Comparison of ENCODE assay signal across 8 cellular contexts in the genomic region with DNA sequence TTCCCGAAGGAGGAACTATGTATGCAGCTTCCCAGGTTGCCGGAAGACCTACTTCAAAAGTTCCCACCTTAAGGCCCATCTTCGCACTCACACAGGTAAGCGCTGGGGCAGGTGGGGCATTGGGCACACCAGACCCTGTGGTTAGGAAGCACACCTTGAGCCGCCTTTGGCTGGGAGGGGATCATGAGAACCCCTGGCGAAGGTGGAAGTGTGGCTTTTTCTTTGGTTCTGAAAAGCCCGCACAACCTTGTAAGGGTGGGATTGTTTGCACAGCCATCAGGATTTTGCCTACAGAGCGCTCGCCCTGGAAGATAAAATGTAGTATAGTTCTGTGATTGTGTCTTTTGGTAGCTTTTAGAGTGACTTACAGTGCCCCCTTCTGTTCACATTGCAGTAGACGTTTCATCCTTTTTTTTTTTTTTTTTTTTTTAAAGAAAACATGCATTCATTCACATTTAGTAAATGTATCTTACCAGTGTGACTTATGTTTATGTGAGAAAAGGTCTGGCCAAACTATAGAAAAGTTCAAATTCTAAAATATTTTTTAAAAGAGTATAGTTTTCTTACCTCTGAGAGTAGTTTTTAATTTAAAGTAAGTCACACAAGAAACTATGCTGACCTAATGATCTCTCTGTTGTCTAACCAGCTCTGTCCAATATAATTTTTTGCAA.
A peak's percentile ranks its signal among the peaks of the same experiment; 100 is the strongest.
DNase-seq lines count a peak whose midpoint lies in the region; ATAC-seq and TF ChIP-seq lines count a peak whose summit lies in the region.

No MANE protein-coding gene starts in this region.

- ATAC-seq in HG03025 (IDR thresholded peaks at IDR 0.05; ENCODE audit: low FRiP score, unreplicated experiment) (no peak), HG03439 (IDR thresholded peaks at IDR 0.05; ENCODE audit: unreplicated experiment) (no peak)

- H3K9me3 ChIP-seq in SU-DHL-6 (ENCODE audit: insufficient read depth, low read length) = no peaks in the 10 kb centered on the region

- H2AFZ ChIP-seq in SU-DHL-6 (ENCODE audit: low read depth, low read length, severe bottlenecking) = no peak overlapping the region

- no peaks in the 10 kb centered on the region for H3K36me3 ChIP-seq in SU-DHL-6 (ENCODE audit: low read length)

- H3K9me2 ChIP-seq in SU-DHL-6 (replicated peaks; ENCODE audit: insufficient read depth, low read length) = no peaks in the 10 kb centered on the region

- H4K20me1 ChIP-seq in SU-DHL-6 (ENCODE audit: low read depth, low read length) = no peaks in the 10 kb centered on the region

- no peak overlapping the region for H3K27ac ChIP-seq in SU-DHL-6 (ENCODE audit: low read depth, low read length)

- no peaks in the 10 kb centered on the region for H3K79me2 ChIP-seq in SU-DHL-6 (ENCODE audit: insufficient read depth, low read length)

- TF ChIP-seq CTCF in LNCAP (IDR thresholded peaks at IDR 0.05) = peak; percentile 57
- peak; percentile 50 for TF ChIP-seq CTCF in SU-DHL-6 (IDR thresholded peaks at IDR 0.05; ENCODE audit: insufficient read depth, low read length, poor library complexity, severe bottlenecking)
- peak; percentile 48 for TF ChIP-seq CTCF in foreskin fibroblast (IDR thresholded peaks at IDR 0.05; ENCODE audit: low read depth, low read length)

- no peak overlapping the region for H3K9ac ChIP-seq in SU-DHL-6 (ENCODE audit: low read length)

- no peaks in the 10 kb centered on the region for H3F3A ChIP-seq in SU-DHL-6 (ENCODE audit: insufficient read depth)

- no peak overlapping the region for H3K4me2 ChIP-seq in SU-DHL-6 (ENCODE audit: low read depth, low read length, poor library complexity, severe bottlenecking)

- peak; percentile 43 for DNase-seq in NCI-H1436 (lab: John Stamatoyannopoulos, UW)
- DNase-seq in NCI-H1436 treated with DMSO at 0.1 percent for 48 hours (lab: John Stamatoyannopoulos, UW) = no peak
- DNase-seq in foreskin fibroblast = peak in 1 of 2 donors; percentile 75
- DNase-seq in retina = peak; percentile 56

- no peak overlapping the region for H3K4me3 ChIP-seq in SU-DHL-6 (ENCODE audit: insufficient read depth, low read length, poor library complexity, severe bottlenecking)
- H3K4me3 ChIP-seq in foreskin fibroblast (ENCODE audit: low read depth in 1 of 2, low read length in 2 of 2) = no peak overlapping the region

- no peaks in the 10 kb centered on the region for H3K27me3 ChIP-seq in SU-DHL-6 (ENCODE audit: low read length)
